In the genomic region with DNA sequence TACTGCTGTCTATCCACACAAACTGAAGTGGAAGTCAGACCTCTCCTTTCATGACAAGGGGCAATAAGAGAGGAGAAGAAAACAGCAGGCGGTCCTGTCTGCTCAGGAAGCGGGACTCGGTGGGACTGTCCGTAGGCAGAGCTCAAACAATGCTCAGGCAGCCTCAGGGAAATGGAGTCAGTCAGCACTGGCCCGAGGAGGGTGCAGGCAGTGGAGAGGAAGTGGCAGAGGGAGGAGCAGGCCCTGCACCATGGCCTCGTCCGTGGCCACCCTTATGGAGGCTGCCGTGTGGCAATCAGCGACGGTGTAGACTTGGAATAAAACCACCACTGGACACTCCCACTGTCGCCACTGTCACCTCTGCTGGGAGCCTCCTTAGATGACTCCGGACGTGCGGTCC, we compare ENCODE assay signal across 17 cellular contexts. TPM values are rescaled to one million over a fixed set of nuclear protein-coding genes. Genes with fewer than 3 reads are reported as not detected.
"Had no signal": no experiment of that assay in that cellular context is flagged by ENCODE, and none has a peak within 500 bp of the region (broad histone marks: within the 10 kb centered on the region; RNA-seq: fewer than 3 reads in every experiment).

No MANE protein-coding gene starts in this region.

- H3K9me3 Mint-ChIP-seq: activated naive CD4-positive, alpha-beta T cell treated with anti-CD3 and anti-CD28 coated beads for 36 hours; activated naive CD8-positive, alpha-beta T cell treated with anti-CD3 and anti-CD28 coated beads, Interleukin-2, amount 10 ng/mL, durations not matched to agents 7 days and 5 days; activated T-cell treated with anti-CD3 and anti-CD28 coated beads, Interleukin-2, amount 50 U/mL, for 4 hours; nephron had no signal

- DNase-seq: activated CD4-positive, alpha-beta T cell treated with anti-CD3 and anti-CD28 coated beads for 1 hour; activated CD8-positive, alpha-beta memory T cell treated with anti-CD3 and anti-CD28 coated beads for 24 hours; activated CD8-positive, alpha-beta memory T cell treated with anti-CD3 and anti-CD28 coated beads, Interleukin-2, amount 50 U/mL, for 4 hours; activated naive CD4-positive, alpha-beta T cell treated with anti-CD3 and anti-CD28 coated beads for 36 hours; activated naive CD8-positive, alpha-beta T cell treated with anti-CD3 and anti-CD28 coated beads, Interleukin-2, amount 10 ng/mL, durations not matched to agents 7 days and 5 days; activated T-cell treated with anti-CD3 and anti-CD28 coated beads, Interleukin-2, amount 50 U/mL, for 4 hours; amniotic stem cell; effector CD8-positive, alpha-beta T cell; foreskin melanocyte; immature natural killer cell; stimulated activated CD4-positive, alpha-beta T cell treated with anti-CD3 and anti-CD28 coated beads, Interleukin-4, amount 100 ng/mL, for 24 hours; stimulated activated naive CD4-positive, alpha-beta T cell treated with Interleukin-2 at 50 U/mL for 16 hours; T-helper 9 cell; upper lobe of right lung had no signal

- H3K27ac Mint-ChIP-seq: activated naive CD4-positive, alpha-beta T cell treated with anti-CD3 and anti-CD28 coated beads for 36 hours; activated naive CD8-positive, alpha-beta T cell treated with anti-CD3 and anti-CD28 coated beads, Interleukin-2, amount 10 ng/mL, durations not matched to agents 7 days and 5 days; immature natural killer cell; nephron had no signal

- ATAC-seq: activated T-cell treated with anti-CD3 and anti-CD28 coated beads, Interleukin-2, amount 50 U/mL, for 4 hours; upper lobe of right lung had no signal

- H3K4me3 Mint-ChIP-seq: activated naive CD4-positive, alpha-beta T cell treated with anti-CD3 and anti-CD28 coated beads for 36 hours; activated naive CD8-positive, alpha-beta T cell treated with anti-CD3 and anti-CD28 coated beads, Interleukin-2, amount 10 ng/mL, durations not matched to agents 7 days and 5 days; activated T-cell treated with anti-CD3 and anti-CD28 coated beads, Interleukin-2, amount 50 U/mL, for 4 hours; immature natural killer cell; nephron had no signal

- H3K9me3 ChIP-seq: upper lobe of right lung had no signal

- H3K4me3 ChIP-seq: cardiac muscle cell, upper lobe of right lung had no signal

- H3K27ac ChIP-seq: cardiac muscle cell, upper lobe of right lung had no signal

- H3K36me3 Mint-ChIP-seq: activated naive CD8-positive, alpha-beta T cell treated with anti-CD3 and anti-CD28 coated beads, Interleukin-2, amount 10 ng/mL, durations not matched to agents 7 days and 5 days had no signal

- H3K36me3 ChIP-seq: cardiac muscle cell, upper lobe of right lung had no signal

RNA-seq across cellular contexts. Expression of a gene that starts 19.6 kb away (rescaled TPM):
- total RNA-seq: activated naive CD4-positive, alpha-beta T cell treated with anti-CD3 and anti-CD28 coated beads for 36 hours; activated naive CD8-positive, alpha-beta T cell treated with anti-CD3 and anti-CD28 coated beads, Interleukin-2, amount 10 ng/mL, durations not matched to agents 7 days and 5 days; T-helper 1 cell treated with Interleukin-12 subunit alpha and Interleukin-12 subunit beta and Interleukin-4 antibody, amounts not matched to agents 30 ng/mL and 1 ng/mL, for 36 hours had no signal
